ENCODE assay signal across 34 cellular contexts in genomic region chr6:169247419-169247818, GRCh38. TPM values are rescaled to one million over a fixed set of nuclear protein-coding genes. Genes with fewer than 3 reads are reported as not detected.
"Had no signal": no experiment of that assay in that cellular context is flagged by ENCODE, and none has a peak within 500 bp of the region (broad histone marks: within the 10 kb centered on the region; RNA-seq: fewer than 3 reads in every experiment).

No MANE protein-coding gene starts in this region.

- H3K27ac ChIP-seq: adrenal gland, cardiac muscle cell, heart left ventricle, parathyroid adenoma, psoas muscle, transverse colon, vagina, WERI-Rb-1 had no signal

- H3K4me2 ChIP-seq: smooth muscle cell had no signal

- H3K4me3 Mint-ChIP-seq: activated CD4-positive, alpha-beta memory T cell treated with anti-CD3 and anti-CD28 coated beads, Interleukin-2, amount 10 ng/mL, durations not matched to agents 7 days and 5 days; activated CD4-positive, alpha-beta T cell treated with anti-CD3 and anti-CD28 coated beads, Interleukin-2, amount 10 ng/mL, durations not matched to agents 24 days and 14 days; activated T-cell treated with anti-CD3 and anti-CD28 coated beads, Interleukin-2, amount 50 U/mL, for 24 hours; activated T-helper 17 cell treated with anti-CD3 and anti-CD28 coated beads, Interleukin-2, amount 50 U/mL, for 72 hours; effector memory CD8-positive, alpha-beta T cell; immature natural killer cell; mesothelial cell of epicardium; naive B cell; nephron progenitor cell; stimulated activated naive B cell treated with anti-CD40 and anti-IgM and Interleukin-4, amounts not matched to agents 10 μg/mL and 1 μg/mL and 100 μg/mL, for 72 hours had no signal

- H3K9me3 ChIP-seq: adrenal gland, ascending aorta, heart left ventricle, psoas muscle, transverse colon, vagina had no signal

- ATAC-seq: activated naive CD4-positive, alpha-beta T cell treated with anti-CD3 and anti-CD28 coated beads, Interleukin-2, amount 50 U/mL, for 72 hours; activated T-helper 17 cell treated with anti-CD3 and anti-CD28 coated beads, Interleukin-2, amount 50 U/mL, for 72 hours; effector memory CD8-positive, alpha-beta T cell; left colon; psoas muscle; stimulated activated naive B cell treated with anti-CD40 and anti-IgM and Interleukin-4, amounts not matched to agents 10 μg/mL and 1 μg/mL and 100 μg/mL, for 72 hours had no signal

- H3K79me2 ChIP-seq: parathyroid adenoma had no signal

- H3K27ac Mint-ChIP-seq: activated CD4-positive, alpha-beta memory T cell treated with anti-CD3 and anti-CD28 coated beads, Interleukin-2, amount 10 ng/mL, durations not matched to agents 7 days and 5 days; activated CD4-positive, alpha-beta T cell treated with anti-CD3 and anti-CD28 coated beads, Interleukin-2, amount 10 ng/mL, durations not matched to agents 24 days and 14 days; activated naive CD4-positive, alpha-beta T cell treated with anti-CD3 and anti-CD28 coated beads, Interleukin-2, amount 50 U/mL, for 72 hours; activated T-cell treated with anti-CD3 and anti-CD28 coated beads, Interleukin-2, amount 50 U/mL, for 24 hours; activated T-helper 17 cell treated with anti-CD3 and anti-CD28 coated beads, Interleukin-2, amount 50 U/mL, for 72 hours; effector memory CD8-positive, alpha-beta T cell; immature natural killer cell; mesothelial cell of epicardium; naive B cell; nephron progenitor cell; stimulated activated naive B cell treated with anti-CD40 and anti-IgM and Interleukin-4, amounts not matched to agents 10 μg/mL and 1 μg/mL and 100 μg/mL, for 72 hours had no signal

- H3K27me3 ChIP-seq: ascending aorta, vagina had no signal

- H3K36me3 ChIP-seq: cardiac muscle cell, transverse colon, WERI-Rb-1 had no signal

- H3K9me3 Mint-ChIP-seq: immature natural killer cell, mesothelial cell of epicardium had no signal

- DNase-seq: activated CD4-positive, alpha-beta memory T cell treated with anti-CD3 and anti-CD28 coated beads, Interleukin-2, amount 10 ng/mL, durations not matched to agents 7 days and 5 days; activated CD4-positive, alpha-beta T cell treated with anti-CD3 and anti-CD28 coated beads, Interleukin-2, amount 10 ng/mL, durations not matched to agents 24 days and 14 days; activated CD4-positive, CD25-positive, alpha-beta regulatory T cell treated with anti-CD3 and anti-CD28 coated beads, Interleukin-2, amount 50 U/mL, for 72 hours; activated CD8-positive, alpha-beta memory T cell treated with anti-CD3 and anti-CD28 coated beads, Interleukin-2, amount 50 U/mL, for 48 hours; cerebellar nuclear complex; cortex of kidney; effector memory CD8-positive, alpha-beta T cell; foreskin fibroblast; heart left ventricle; hypothalamus; immature natural killer cell; kidney; mammary epithelial cell; naive B cell; nephron progenitor cell; psoas muscle; stimulated activated CD4-positive, alpha-beta T cell treated with anti-CD3 and anti-CD28 coated beads, Interleukin-2, amount 100 ng/mL, for 24 hours; stimulated activated naive B cell treated with anti-CD40 and anti-IgM and Interleukin-4, amounts not matched to agents 10 μg/mL and 1 μg/mL and 100 μg/mL, for 72 hours; T-helper 9 cell; transverse colon; WERI-Rb-1 had no signal

- H3K4me1 ChIP-seq: parathyroid adenoma, psoas muscle, transverse colon had no signal

- H3K4me3 ChIP-seq: adrenal gland, cardiac muscle cell, heart left ventricle, psoas muscle, smooth muscle cell, transverse colon, vagina had no signal

- H3K36me3 Mint-ChIP-seq: activated naive CD4-positive, alpha-beta T cell treated with anti-CD3 and anti-CD28 coated beads, Interleukin-2, amount 50 U/mL, for 72 hours; immature natural killer cell; naive B cell; stimulated activated naive B cell treated with anti-CD40 and anti-IgM and Interleukin-4, amounts not matched to agents 10 μg/mL and 1 μg/mL and 100 μg/mL, for 72 hours had no signal

- H2AFZ ChIP-seq: parathyroid adenoma had no signal

- H3K4me1 Mint-ChIP-seq: activated CD4-positive, alpha-beta memory T cell treated with anti-CD3 and anti-CD28 coated beads, Interleukin-2, amount 10 ng/mL, durations not matched to agents 7 days and 5 days; activated CD4-positive, alpha-beta T cell treated with anti-CD3 and anti-CD28 coated beads, Interleukin-2, amount 10 ng/mL, durations not matched to agents 24 days and 14 days; immature natural killer cell had no signal

- H3K9ac ChIP-seq: parathyroid adenoma had no signal

RNA-seq across cellular contexts. Expression of gene THBS2, which starts 6.2 kb away (rescaled TPM):
- total RNA-seq: activated CD4-positive, alpha-beta memory T cell treated with anti-CD3 and anti-CD28 coated beads, Interleukin-2, amount 10 ng/mL, durations not matched to agents 7 days and 5 days; activated CD4-positive, alpha-beta T cell treated with anti-CD3 and anti-CD28 coated beads, Interleukin-2, amount 10 ng/mL, durations not matched to agents 24 days and 14 days; activated naive CD4-positive, alpha-beta T cell treated with anti-CD3 and anti-CD28 coated beads, Interleukin-2, amount 50 U/mL, for 72 hours; activated T-helper 17 cell treated with anti-CD3 and anti-CD28 coated beads, Interleukin-2, amount 50 U/mL, for 72 hours; endothelial cell of umbilical vein; T-helper 1 cell treated with Interleukin-12 subunit alpha and Interleukin-12 subunit beta and Interleukin-4 antibody, amounts not matched to agents 30 ng/mL and 1 ng/mL, for 36 hours had no signal
